ENCODE assay signal across 8 cellular contexts in genomic region chr7:127782550-127783266, GRCh38.
DNase-seq lines count a peak whose midpoint lies in the region; ATAC-seq lines count a peak whose summit lies in the region.

No MANE protein-coding gene starts in this region.

- in situ Hi-C loops in ACHN (cut with HindIII; ENCODE audit: low pct_ligation_motif_present, low pct_unique_long_range_greater_than_20kb, low sequenced_read_pairs): no loop called here

- peak; percentile 24 for DNase-seq in ACHN
- peak; percentile 37 for DNase-seq in amniotic epithelial cell (ENCODE audit: low read depth)
- DNase-seq in NCI-H82 treated with DMSO at 0.1 percent for 48 hours (lab: John Stamatoyannopoulos, UW; ENCODE audit: unreplicated experiment): no peak
- DNase-seq in NCI-H2081 (lab: John Stamatoyannopoulos, UW): no peak
- DNase-seq in NCI-H187 treated with DMSO at 0.1 percent for 48 hours (lab: John Stamatoyannopoulos, UW): no peak
- DNase-seq in dedifferentiated amniotic fluid mesenchymal stem cell (ENCODE audit: extremely low spot score): no peak

- ATAC-seq in GM19372 (IDR thresholded peaks at IDR 0.05; ENCODE audit: low read depth, unreplicated experiment) (peak; percentile 84), HG03159 (IDR thresholded peaks at IDR 0.05; ENCODE audit: unreplicated experiment) (peak; percentile 93)

Comparison
In these comparisons a context has a peak if more than half of its experiments do, and no peak if none do; other contexts are left out.
1. DNase-seq: peak in ACHN (single experiment) and amniotic epithelial cell (single experiment); none in NCI-H82 treated with DMSO at 0.1 percent for 48 hours (single experiment), NCI-H2081 (0 of 2), NCI-H187 treated with DMSO at 0.1 percent for 48 hours (single experiment) and dedifferentiated amniotic fluid mesenchymal stem cell (single experiment).